In the genomic region with DNA sequence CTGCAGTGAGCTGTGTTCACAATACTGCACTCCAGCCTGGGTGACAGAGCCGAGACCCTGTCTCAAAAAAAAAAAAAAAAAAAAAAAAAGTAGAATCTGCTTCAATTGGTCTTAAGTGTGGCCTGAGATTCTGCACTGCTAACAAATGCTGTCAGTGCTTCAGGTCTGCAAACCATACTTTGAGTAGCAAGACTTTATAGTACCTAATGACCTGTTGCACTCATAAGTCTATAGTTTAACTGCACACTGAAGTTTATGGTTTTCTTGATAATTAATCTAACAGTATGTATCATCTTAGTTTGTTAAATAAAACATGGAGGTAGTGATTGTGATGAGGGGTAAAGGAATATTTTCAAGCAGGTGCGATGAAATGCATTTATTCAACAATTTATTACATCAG, we compare ENCODE assay signal across 27 cellular contexts.
"Had no signal": no experiment of that assay in that cellular context is flagged by ENCODE, and none has a peak within 500 bp of the region (broad histone marks: within the 10 kb centered on the region; RNA-seq: fewer than 3 reads in every experiment).

No MANE protein-coding gene starts in this region.

- H3K27ac Mint-ChIP-seq: stimulated activated naive CD8-positive, alpha-beta T cell treated with anti-CD3 and anti-CD28 coated beads, Interleukin-15, Interleukin-2, amounts not matched to agents 100 ng/mL and 50 ng/mL, for 24 hours had no signal

- H3K27me3 ChIP-seq: left lung, ovary, right atrium auricular region, right lobe of liver, suprapubic skin, tibial artery, upper lobe of right lung had no signal

- H3K4me3 ChIP-seq: left lung, lower lobe of right lung, ovary, right atrium auricular region, right lobe of liver, skin epidermis, suprapubic skin, thoracic aorta, tibial artery, upper lobe of right lung had no signal

- H3K9me3 ChIP-seq: left lung, lower lobe of right lung, ovary, right atrium auricular region, right lobe of liver, suprapubic skin, thoracic aorta, tibial artery, upper lobe of right lung had no signal

- DNase-seq: hypothalamus; immature natural killer cell; kidney; left colon; left lung; lower lobe of right lung; mammary epithelial cell; mesenchymal stem cell; naive thymus-derived CD8-positive, alpha-beta T cell; ovary; right lobe of liver; stimulated activated CD4-positive, alpha-beta T cell treated with anti-CD3 and anti-CD28 coated beads, Interleukin-12 subunit alpha, Interleukin-12 subunit beta, amount 100 ng/mL, for 4 hours; stimulated activated CD4-positive, alpha-beta T cell treated with anti-CD3 and anti-CD28 coated beads, Interleukin-15, amount 100 ng/mL, for 24 hours; stimulated activated CD4-positive, alpha-beta T cell treated with anti-CD3 and anti-CD28 coated beads, Interleukin-2, amount 100 ng/mL, for 24 hours; stimulated activated CD4-positive, alpha-beta T cell treated with anti-CD3 and anti-CD28 coated beads, Interleukin-4, amount 100 ng/mL, for 1 hour; stimulated activated naive CD4-positive, alpha-beta T cell; tibial artery; trophoblast cell; upper lobe of right lung had no signal

- H3K36me3 ChIP-seq: ovary had no signal

- H3K4me1 Mint-ChIP-seq: immature natural killer cell had no signal

- ATAC-seq: left colon; left lung; lower lobe of right lung; naive thymus-derived CD8-positive, alpha-beta T cell; right lobe of liver; upper lobe of right lung had no signal

- FAIRE-seq: islet of Langerhans, urothelium cell line had no signal

- H3K27me3 Mint-ChIP-seq: naive thymus-derived CD8-positive, alpha-beta T cell; progenitor cell of endocrine pancreas; stimulated activated naive CD8-positive, alpha-beta T cell treated with anti-CD3 and anti-CD28 coated beads, Interleukin-15, Interleukin-2, amounts not matched to agents 100 ng/mL and 50 ng/mL, for 24 hours had no signal

- H3K27ac ChIP-seq: left lung, lower lobe of right lung, ovary, right atrium auricular region, right lobe of liver, skin epidermis, suprapubic skin, thoracic aorta, tibial artery, upper lobe of right lung had no signal

- H3K9me3 Mint-ChIP-seq: immature natural killer cell; naive thymus-derived CD8-positive, alpha-beta T cell; stimulated activated naive CD8-positive, alpha-beta T cell treated with anti-CD3 and anti-CD28 coated beads, Interleukin-15, Interleukin-2, amounts not matched to agents 100 ng/mL and 50 ng/mL, for 24 hours had no signal

- H3K4me3 Mint-ChIP-seq: immature natural killer cell; naive thymus-derived CD8-positive, alpha-beta T cell; stimulated activated naive CD8-positive, alpha-beta T cell treated with anti-CD3 and anti-CD28 coated beads, Interleukin-15, Interleukin-2, amounts not matched to agents 100 ng/mL and 50 ng/mL, for 24 hours had no signal

- H3K4me1 ChIP-seq: left lung, lower lobe of right lung, right atrium auricular region, right lobe of liver, suprapubic skin, tibial artery, upper lobe of right lung had no signal
